7 cellular contexts compared by ENCODE assay signal in genomic region chr6:15598273-15598778, GRCh38.
"Had no signal": no experiment of that assay in that cellular context is flagged by ENCODE, and none has a peak within 500 bp of the region (broad histone marks: within the 10 kb centered on the region; RNA-seq: fewer than 3 reads in every experiment).

No MANE protein-coding gene starts in this region.

- H3K4me3 ChIP-seq: GM23248, HAP-1 had no signal

- DNase-seq: GM23248, GOT3, H7, HFFc6, IMR-90, KBM-7 had no signal
